ENCODE assay signal across 8 cellular contexts in genomic region chr13:91601273-91601672, GRCh38.
"Had no signal": no experiment of that assay in that cellular context is flagged by ENCODE, and none has a peak within 500 bp of the region (broad histone marks: within the 10 kb centered on the region; RNA-seq: fewer than 3 reads in every experiment).

No MANE protein-coding gene starts in this region.

- ATAC-seq: GM12878 had no signal

- FAIRE-seq: G401.6, GM12878, GM12891, GM12892, GM18507, GM19239 had no signal

- DNase-seq: GDM1, GF-D8 had no signal

- H3K4me3 ChIP-seq: GM12878 had no signal
